8 cellular contexts compared by ENCODE assay signal in the genomic region with DNA sequence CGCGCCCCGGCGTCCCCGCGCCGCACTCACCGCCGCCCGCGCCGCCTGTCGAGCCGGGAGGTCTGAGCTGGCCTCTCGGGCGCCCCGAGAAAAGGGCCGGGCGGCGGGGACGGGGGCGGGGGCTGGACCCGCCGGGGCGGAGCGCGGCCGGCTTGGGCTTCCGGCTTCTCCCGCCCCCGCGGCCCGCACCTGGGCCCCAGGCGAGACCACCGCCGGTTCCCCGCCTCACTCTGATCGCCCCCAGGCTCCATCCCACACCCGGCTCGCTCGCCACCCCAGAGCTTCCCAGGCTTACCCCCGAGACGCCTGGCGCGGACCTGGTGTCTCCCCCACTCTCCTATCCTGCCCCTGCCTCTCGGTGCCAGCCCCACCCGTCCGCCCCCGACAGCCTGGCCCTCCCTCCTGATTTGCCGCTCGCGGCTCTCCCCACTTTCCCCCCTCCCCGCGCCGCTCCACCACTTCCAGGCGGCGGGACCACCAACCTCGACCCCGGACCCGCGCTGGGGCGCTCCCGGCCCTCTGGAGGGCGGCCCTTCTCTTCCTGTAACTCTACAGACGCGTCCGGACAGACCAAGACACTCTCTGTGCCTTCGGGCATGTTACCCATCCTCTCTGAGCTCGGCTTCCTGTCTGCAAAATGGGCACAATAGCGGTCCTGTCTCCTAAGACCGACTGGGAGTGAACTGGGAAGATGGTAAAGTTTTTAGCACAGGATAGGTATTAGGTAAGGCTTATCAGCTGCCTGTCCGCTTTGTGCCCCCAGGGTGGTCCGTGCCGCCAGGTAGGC. TPM values are rescaled to one million over a fixed set of nuclear protein-coding genes. Genes with fewer than 3 reads are reported as not detected.
A peak's percentile ranks its signal among the peaks of the same experiment; 100 is the strongest.
DNase-seq lines count a peak whose midpoint lies in the region; ATAC-seq and TF ChIP-seq lines count a peak whose summit lies in the region.

Gene LITAF (minus strand): TSS at position 64 of the 787 bp plus-strand sequence. CDS start 30,189 bp downstream, outside the sequence.

- DNase-seq in EL (peak; percentile 72), MG63 (peak; percentile 78), lower lobe of right lung (peak; percentile 80), DMS153 (lab: John Stamatoyannopoulos, UW) (no peak)
- peak; percentile 39 to 49 for DNase-seq in activated CD4-positive, alpha-beta T cell treated with anti-CD3 and anti-CD28 coated beads, Interleukin-2, amount 50 U/mL, for 4 hours
- peak; percentile 52 to 53 for DNase-seq in stimulated activated CD8-positive, alpha-beta memory T cell treated with anti-CD3 and anti-CD28 coated beads, Interleukin-15, amount 100 ng/mL, for 48 hours (ENCODE audit: low read depth in 2 of 2)

- H3K9me3 ChIP-seq in MG63 (no peaks in the 10 kb centered on the region), ectodermal cell (ENCODE audit: control insufficient read depth, low read length) (no peaks in the 10 kb centered on the region), lower lobe of right lung (no peaks in the 10 kb centered on the region)

- H3K4me3 ChIP-seq in MG63 (peak within 1 kb of the TSS; percentile 77), ectodermal cell (ENCODE audit: insufficient read depth, low read depth, low read length) (peak within 1 kb of the TSS; percentile 62), lower lobe of right lung (peak within 1 kb of the TSS; percentile 69)

- 4 to 5% methylated on average over 74 of the region's 74 CpGs for whole genome bisulfite sequencing in ectodermal cell, 2 experiments

- H3K27ac ChIP-seq in ectodermal cell (ENCODE audit: insufficient read depth, low read depth, low read length, poor library complexity, severe bottlenecking) (no peak within 1 kb of the TSS), lower lobe of right lung (peak within 1 kb of the TSS; percentile 91)

- TF ChIP-seq CTCF in lower lobe of right lung (IDR thresholded peaks at IDR 0.05): no peak

- ATAC-seq in GM21737 (IDR thresholded peaks at IDR 0.05; ENCODE audit: unreplicated experiment) (peak; percentile 41), lower lobe of right lung (peak; percentile 91 to 95)

- H3K36me3 ChIP-seq in MG63: peaks cover 3% of the 10 kb centered on the region
- no peaks in the 10 kb centered on the region for H3K36me3 ChIP-seq in ectodermal cell (ENCODE audit: control insufficient read depth, insufficient read depth, low read length)
- H3K36me3 ChIP-seq in lower lobe of right lung: no peaks in the 10 kb centered on the region

- H3K27me3 ChIP-seq in MG63 (no peaks in the 10 kb centered on the region), ectodermal cell (ENCODE audit: control insufficient read depth, insufficient read depth, low read length, poor library complexity, severe bottlenecking) (peaks cover 19% of the 10 kb centered on the region), lower lobe of right lung (ENCODE audit: low read depth) (no peaks in the 10 kb centered on the region)

- peaks cover 22% of the 10 kb centered on the region for H3K4me1 ChIP-seq in ectodermal cell (ENCODE audit: control insufficient read depth, insufficient read depth, low read length)
- H3K4me1 ChIP-seq in lower lobe of right lung: peaks cover 48% of the 10 kb centered on the region

- intact Hi-C loops in lower lobe of right lung (cut with DNase I): no loop called here

RNA-seq across cellular contexts. Expression of gene LITAF, which starts in this region (rescaled TPM):
- 52.9 and 60.8 TPM in 2 replicates for total RNA-seq in MG63 (2014; rRNA removed; shearing (Covaris generic); ENCODE audit: low replicate concordance)
- polyA plus RNA-seq in ectodermal cell (2013, experiment 1 of 4): 65.0 TPM
- polyA plus RNA-seq in ectodermal cell (2013, experiment 2 of 4): 64.8 TPM
- polyA plus RNA-seq in ectodermal cell (2013, experiment 3 of 4): 61.5 TPM
- 63.5 TPM for polyA plus RNA-seq in ectodermal cell (2013, experiment 4 of 4)
- total RNA-seq in lower lobe of right lung: 281 TPM
